Comparison of ENCODE assay signal across 11 cellular contexts in genomic region chr13:36154567-36155231, GRCh38. TPM values are rescaled to one million over a fixed set of nuclear protein-coding genes. Genes with fewer than 3 reads are reported as not detected.
DNase-seq lines count a peak whose midpoint lies in the region; ATAC-seq and TF ChIP-seq lines count a peak whose summit lies in the region.
"Had no signal": no experiment of that assay in that cellular context is flagged by ENCODE, and none has a peak within 500 bp of the region (broad histone marks: within the 10 kb centered on the region; RNA-seq: fewer than 3 reads in every experiment).

No MANE protein-coding gene starts in this region.

- no peak for TF ChIP-seq CTCF in gastroesophageal sphincter (IDR thresholded peaks at IDR 0.05)
- TF ChIP-seq CTCF in stomach (IDR thresholded peaks at IDR 0.05) = no peak

- WGBS in gastroesophageal sphincter (ENCODE audit: low coverage in 1 of 2), 2 donors = 0% methylated on average over 7 of the region's 34 CpGs; no CpG with 5 or more reads in 1 of the 2 donors
- 6 to 24% (median 15%) methylated on average over 10 to 34 of the region's 34 CpGs for WGBS in stomach, 5 donors

- H3K4me3 ChIP-seq in gastroesophageal sphincter = peak overlapping the region; percentile 2 to 44
- peak overlapping the region; percentile 5 to 17 (median 12) for H3K4me3 ChIP-seq in stomach

- H3K27ac ChIP-seq in gastroesophageal sphincter (no peak overlapping the region), stomach (no peak overlapping the region)

- H3K9me3 ChIP-seq in gastroesophageal sphincter = no peaks in the 10 kb centered on the region
- no peaks in the 10 kb centered on the region for H3K9me3 ChIP-seq in stomach

- H3K27me3 ChIP-seq in gastroesophageal sphincter = peaks cover 8% of the 10 kb centered on the region
- peaks cover 0 to 7% (median 7%) of the 10 kb centered on the region in 3 donors for H3K27me3 ChIP-seq in stomach

- ATAC-seq in gastroesophageal sphincter (peak; percentile 46), HG03521 (IDR thresholded peaks at IDR 0.05; ENCODE audit: unreplicated experiment) (no peak), GM19324 (IDR thresholded peaks at IDR 0.05; ENCODE audit: low FRiP score, unreplicated experiment) (no peak)

- TF ChIP-seq POLR2A in gastroesophageal sphincter (IDR thresholded peaks at IDR 0.05) (no peak), stomach (IDR thresholded peaks at IDR 0.05) (no peak)

- peaks cover 0 to 8% (median 3%) of the 10 kb centered on the region in 3 donors for H3K4me1 ChIP-seq in gastroesophageal sphincter
- H3K4me1 ChIP-seq in stomach = peaks cover 0 to 13% (median 6%) of the 10 kb centered on the region in 4 donors

- peak; percentile 60 for DNase-seq in SK-N-DZ (ENCODE audit: low spot score)
- DNase-seq in midbrain (lab: John Stamatoyannopoulos, UW) = peak; percentile 24
- no peak for DNase-seq in stomach
- DNase-seq in hepatic stellate cell (ENCODE audit: low spot score) = no peak
- DNase-seq in NCI-H524 treated with DMSO at 0.1 percent for 48 hours (lab: John Stamatoyannopoulos, UW) = no peak
- DNase-seq: activated CD4-positive, alpha-beta T cell treated with anti-CD3 and anti-CD28 coated beads, Interleukin-2, amount 10 ng/mL, durations not matched to agents 7 days and 5 days; COR-L47; NCI-H510A treated with DMSO at 0.1 percent for 48 hours had no signal

- TF ChIP-seq EP300 in gastroesophageal sphincter (IDR thresholded peaks at IDR 0.05) = no peak
- no peak for TF ChIP-seq EP300 in stomach (IDR thresholded peaks at IDR 0.05)

- intact Hi-C loops in stomach (cut with DNase I; ENCODE audit: low total_unique reads) = no loop called here

- H3K36me3 ChIP-seq in gastroesophageal sphincter (no peaks in the 10 kb centered on the region), stomach (no peaks in the 10 kb centered on the region)

RNA-seq across cellular contexts. Expression of gene DCLK1, which starts 23.5 kb away (rescaled TPM):
- polyA plus RNA-seq in SK-N-DZ (2014; cell fraction: cytosol; rRNA removed) = 16.0 and 18.2 TPM in 2 replicates
- polyA plus RNA-seq in SK-N-DZ (2014; cell fraction: nucleus; rRNA removed) = 11.5 and 12.3 TPM in 2 replicates
- total RNA-seq in gastroesophageal sphincter (10 to 100 TPM; 26.9 to 68.3 (median 30.3) TPM), stomach (10 to 100 TPM in 1 of 5 donors, 1 to 10 TPM in 4; 2.9 to 36.7 (median 7.7) TPM)
- 1 to 10 TPM in 2 of 3 donors, under 1 TPM in 1; 0.68 to 2.0 (median 1.6) TPM for polyA plus RNA-seq in stomach
- total RNA-seq: activated CD4-positive, alpha-beta T cell treated with anti-CD3 and anti-CD28 coated beads, Interleukin-2, amount 10 ng/mL, durations not matched to agents 7 days and 5 days had no signal

RNA-seq across cellular contexts. Expression of gene SOHLH2, which starts 59.7 kb away (rescaled TPM):
- 0.06 TPM in 1 of 2 replicates, not detected in the other for polyA plus RNA-seq in SK-N-DZ (2014; cell fraction: cytosol; rRNA removed)
- 0.57 and 0.65 TPM in 2 replicates for polyA plus RNA-seq in SK-N-DZ (2014; cell fraction: nucleus; rRNA removed)
- total RNA-seq in gastroesophageal sphincter (under 1 TPM in 3 of 4 donors, not detected in 1; 0.19 to 0.47 (median 0.27) TPM), stomach (under 1 TPM in 2 of 5 donors, not detected in 3; 0.18 to 0.45 TPM)
- polyA plus RNA-seq in stomach = under 1 TPM in 1 of 3 donors, not detected in 2; 0.25 TPM
- total RNA-seq: activated CD4-positive, alpha-beta T cell treated with anti-CD3 and anti-CD28 coated beads, Interleukin-2, amount 10 ng/mL, durations not matched to agents 7 days and 5 days had no signal

Comparison
In these comparisons a context has a peak if more than half of its experiments do, and no peak if none do; other contexts are left out.
1. DNase-seq: peak in SK-N-DZ (single experiment) and midbrain (single experiment); none in stomach (single experiment), hepatic stellate cell (single experiment) and NCI-H524 treated with DMSO at 0.1 percent for 48 hours (single experiment).